ENCODE assay signal across 10 cellular contexts in genomic region chr6:89148016-89148750, GRCh38. TPM values are rescaled to one million over a fixed set of nuclear protein-coding genes. Genes with fewer than 3 reads are reported as not detected.
DNase-seq lines count a peak whose midpoint lies in the region; ATAC-seq, FAIRE-seq and TF ChIP-seq lines count a peak whose summit lies in the region.
"Had no signal": no experiment of that assay in that cellular context is flagged by ENCODE, and none has a peak within 500 bp of the region (broad histone marks: within the 10 kb centered on the region; RNA-seq: fewer than 3 reads in every experiment).

No MANE protein-coding gene starts in this region.

- H3K27ac ChIP-seq in A549, result no peak overlapping the region
- H3K27ac ChIP-seq: thyroid gland had no signal

- POLR2A ChIA-PET in A549 (lab: Yijun Ruan, JAX), result no interaction called here

- peak overlapping the region; percentile 59 for H3K4me3 Mint-ChIP-seq in activated T-cell treated with anti-CD3 and anti-CD28 coated beads, Interleukin-2, amount 50 U/mL, for 24 hours
- H3K4me3 Mint-ChIP-seq in nephron progenitor cell, result peak overlapping the region; percentile 49

- TF ChIP-seq EP300 in A549 (IDR thresholded peaks at IDR 0.05), result no peak

- intact Hi-C loops in lower leg skin (cut with DNase I; ENCODE audit: low total_unique reads), result no loop called here
- intact Hi-C loops in left ventricle myocardium superior (cut with micrococcal nuclease), result no loop called here

- H3K9me3 ChIP-seq in A549, result no peaks in the 10 kb centered on the region
- H3K9me3 ChIP-seq: thyroid gland had no signal

- H3K27ac Mint-ChIP-seq in activated T-cell treated with anti-CD3 and anti-CD28 coated beads, Interleukin-2, amount 50 U/mL, for 24 hours, result no peak overlapping the region
- H3K27ac Mint-ChIP-seq in nephron progenitor cell, result no peak overlapping the region

- peaks cover 43% of the 10 kb centered on the region for H3K4me1 Mint-ChIP-seq in activated T-cell treated with anti-CD3 and anti-CD28 coated beads, Interleukin-2, amount 50 U/mL, for 24 hours (ENCODE audit: low read depth)
- H3K4me1 Mint-ChIP-seq in nephron progenitor cell, result peaks cover 15% of the 10 kb centered on the region

- H3K4me1 ChIP-seq in A549, result peaks cover 31% of the 10 kb centered on the region

- no peak for TF ChIP-seq POLR2A in A549 (IDR thresholded peaks at IDR 0.05; ENCODE audit: low read length)
- no peak for TF ChIP-seq POLR2A in lower leg skin (IDR thresholded peaks at IDR 0.05)

- no peak for FAIRE-seq in A549 (lab: Jason Lieb, UNC)

- peak overlapping the region; percentile 86 for H3K4me2 ChIP-seq in A549

- TF ChIP-seq CTCF in A549 (IDR thresholded peaks at IDR 0.05) (no peak), nephron progenitor cell (IDR thresholded peaks at IDR 0.05) (no peak), lower leg skin (IDR thresholded peaks at IDR 0.05) (no peak)

- no peak overlapping the region for H3K4me3 ChIP-seq in A549
- H3K4me3 ChIP-seq in lower leg skin (ENCODE audit: low read depth, poor library complexity, severe bottlenecking), result no peak overlapping the region

- peaks cover 48% of the 10 kb centered on the region for H3K36me3 Mint-ChIP-seq in activated T-cell treated with anti-CD3 and anti-CD28 coated beads, Interleukin-2, amount 50 U/mL, for 24 hours (ENCODE audit: low read depth)
- peaks cover 17% of the 10 kb centered on the region for H3K36me3 Mint-ChIP-seq in nephron progenitor cell (ENCODE audit: low read depth)

- DNase-seq in A549 (ENCODE audit: low read depth in 1 of 2, low spot score in 1 of 2) (no peak), HK-2 (ENCODE audit: unreplicated experiment) (peak; percentile 35), nephron progenitor cell (no peak), NCI-H1436 (lab: John Stamatoyannopoulos, UW) (no peak), lower leg skin (ENCODE audit: low spot score in 2 of 2) (no peak), left ventricle myocardium superior (no peak)
- DNase-seq in activated T-cell treated with anti-CD3 and anti-CD28 coated beads, Interleukin-2, amount 50 U/mL, for 24 hours, result peak; percentile 47
- DNase-seq: thyroid gland had no signal

- ATAC-seq in A549 (no peak), HG03442 (IDR thresholded peaks at IDR 0.05; ENCODE audit: unreplicated experiment) (no peak), left ventricle myocardium superior (no peak)

- WGBS in A549 (ENCODE audit: missing lambda C conversion rate), result 63% methylated on average over 17 of the region's 17 CpGs
- WGBS in lower leg skin, 2 donors, result 82 to 83% methylated on average over 17 of the region's 17 CpGs

- TF ChIP-seq RAD21 in A549 (conservative IDR thresholded peaks at IDR 0.05 in 1 of 2, IDR thresholded peaks at IDR 0.05 in 1 of 2), result no peak

- no peaks in the 10 kb centered on the region for H3K9me3 Mint-ChIP-seq in activated T-cell treated with anti-CD3 and anti-CD28 coated beads, Interleukin-2, amount 50 U/mL, for 24 hours
- peaks cover 4% of the 10 kb centered on the region for H3K9me3 Mint-ChIP-seq in nephron progenitor cell

- CTCF ChIA-PET in A549 (lab: Yijun Ruan, JAX), result interaction anchor here (0.6 to 1.5 kb wide), 2 partner anchors 10 to 42 kb away, joined by 3 read pairs; no protein-coding TSS in a partner anchor

- H3K27me3 Mint-ChIP-seq in activated T-cell treated with anti-CD3 and anti-CD28 coated beads, Interleukin-2, amount 50 U/mL, for 24 hours, result no peaks in the 10 kb centered on the region
- peaks cover 40% of the 10 kb centered on the region for H3K27me3 Mint-ChIP-seq in nephron progenitor cell (ENCODE audit: low read depth, poor library complexity)

TF ChIP-seq in A549, 52 proteins besides CTCF, POLR2A, EP300 and RAD21:
- TF ChIP-seq FOSL2 (IDR thresholded peaks at IDR 0.05), result no peak
- TF ChIP-seq FOSL2 (CRISPR knock-in tag; IDR thresholded peaks at IDR 0.05), result peak; percentile 56
- TF ChIP-seq NPAS2 (CRISPR knock-in tag; IDR thresholded peaks at IDR 0.05; ENCODE audit: borderline replicate concordance), result no peak

RNA-seq across cellular contexts. Expression of gene PM20D2, which starts 2.3 kb away (rescaled TPM):
- 17.4 and 25.4 TPM in 2 replicates for polyA plus RNA-seq in A549 (2011; rRNA removed)
- 7.1 and 10.8 TPM in 2 replicates for polyA plus RNA-seq in A549 (2012; cell fraction: cytosol; rRNA removed)
- 6.1 and 7.5 TPM in 2 replicates for polyA plus RNA-seq in A549 (2012; cell fraction: nucleus; rRNA removed)
- 13.3 to 14.7 TPM (median 13.9 TPM) in 3 replicates for polyA plus RNA-seq in A549 (2017; fragmentation: RNase III; extraction: RNeasy Plus Mini Kit Qiagen cat#74134 plus additional on column Dnase treatment)
- 7.6 and 8.4 TPM in 2 replicates for polyA minus RNA-seq in A549 (2011; rRNA and poly(A)+ RNA removed)
- total RNA-seq in lower leg skin, result 10 to 100 TPM; 10.6 to 19.4 (median 15.7) TPM
- total RNA-seq in left ventricle myocardium superior, result 11.8 TPM

RNA-seq across cellular contexts. Expression of gene SRSF12, which starts 30.3 kb away (rescaled TPM):
- polyA plus RNA-seq in A549 (2011; rRNA removed) (1.9 and 2.7 TPM in 2 replicates), A549 (2017; fragmentation: RNase III; extraction: RNeasy Plus Mini Kit Qiagen cat#74134 plus additional on column Dnase treatment) (0.98 to 1.5 TPM (median 1.3 TPM) in 3 replicates)
- 0.75 and 1.0 TPM in 2 replicates for polyA plus RNA-seq in A549 (2012; cell fraction: cytosol; rRNA removed)
- polyA plus RNA-seq in A549 (2012; cell fraction: nucleus; rRNA removed), result 0.44 and 0.53 TPM in 2 replicates
- polyA minus RNA-seq in A549 (2011; rRNA and poly(A)+ RNA removed), result 0.66 and 1.4 TPM in 2 replicates
- total RNA-seq in lower leg skin (under 1 TPM in 1 of 4 donors, not detected in 3; 0.49 TPM), left ventricle myocardium superior (0.07 TPM)
- total RNA-seq: lung microvascular endothelial cell had no signal

Comparison
In these comparisons a context has a peak if more than half of its experiments do, and no peak if none do; other contexts are left out.
1. DNase-seq: peak in HK-2 (single experiment) and activated T-cell treated with anti-CD3 and anti-CD28 coated beads, Interleukin-2, amount 50 U/mL, for 24 hours (single experiment); none in A549 (0 of 2), nephron progenitor cell (single experiment), NCI-H1436 (single experiment), lower leg skin (0 of 2) and left ventricle myocardium superior (single experiment).